Comparison of ENCODE assay signal across 12 cellular contexts in genomic region chr15:64574220-64574994, GRCh38.
DNase-seq lines count a peak whose midpoint lies in the region; ATAC-seq and TF ChIP-seq lines count a peak whose summit lies in the region.
"Had no signal": no experiment of that assay in that cellular context is flagged by ENCODE, and none has a peak within 500 bp of the region (broad histone marks: within the 10 kb centered on the region; RNA-seq: fewer than 3 reads in every experiment).

No MANE protein-coding gene starts in this region.

- H3K9me3 ChIP-seq in breast epithelium (no peaks in the 10 kb centered on the region), transverse colon (no peaks in the 10 kb centered on the region)

- H3K4me1 Mint-ChIP-seq in MCF 10A (ENCODE audit: insufficient read depth, unreplicated experiment) (peaks cover 25% of the 10 kb centered on the region), type B pancreatic cell (ENCODE audit: unreplicated experiment) (peaks cover 31% of the 10 kb centered on the region)
- peaks cover 36% of the 10 kb centered on the region for H3K4me1 Mint-ChIP-seq in activated T-helper 17 cell treated with anti-CD3 and anti-CD28 coated beads, Interleukin-2, amount 50 U/mL, for 72 hours

- CTCF ChIA-PET in MCF 10A (lab: Yijun Ruan, JAX) = interaction anchor here (0.7 to 1.1 kb wide), 2 partner anchors 40 to 107 kb away, joined by 3 to 4 read pairs; no protein-coding TSS in a partner anchor

- no peak overlapping the region for H3K27ac Mint-ChIP-seq in MCF 10A (ENCODE audit: low read depth, unreplicated experiment)
- peak overlapping the region; percentile 6 for H3K27ac Mint-ChIP-seq in activated T-helper 17 cell treated with anti-CD3 and anti-CD28 coated beads, Interleukin-2, amount 50 U/mL, for 72 hours
- H3K27ac Mint-ChIP-seq in type B pancreatic cell = peak overlapping the region; percentile 92

- no peak for TF ChIP-seq EP300 in transverse colon (IDR thresholded peaks at IDR 0.05; ENCODE audit: low read depth)

- TF ChIP-seq POLR2A in breast epithelium (IDR thresholded peaks at IDR 0.05) (no peak), transverse colon (IDR thresholded peaks at IDR 0.05) (no peak)

- H3K4me3 ChIP-seq in breast epithelium = no peak overlapping the region
- H3K4me3 ChIP-seq in transverse colon = no peak overlapping the region

- H3K36me3 Mint-ChIP-seq in MCF 10A (ENCODE audit: insufficient read depth, unreplicated experiment) (peaks cover 8% of the 10 kb centered on the region), type B pancreatic cell (peaks cover 4% of the 10 kb centered on the region)
- H3K36me3 Mint-ChIP-seq in activated T-helper 17 cell treated with anti-CD3 and anti-CD28 coated beads, Interleukin-2, amount 50 U/mL, for 72 hours (ENCODE audit: low read depth) = no peaks in the 10 kb centered on the region

- H3K9me3 Mint-ChIP-seq in MCF 10A (ENCODE audit: unreplicated experiment) = no peaks in the 10 kb centered on the region
- no peaks in the 10 kb centered on the region for H3K9me3 Mint-ChIP-seq in activated T-helper 17 cell treated with anti-CD3 and anti-CD28 coated beads, Interleukin-2, amount 50 U/mL, for 72 hours
- H3K9me3 Mint-ChIP-seq in type B pancreatic cell = no peaks in the 10 kb centered on the region

- H3K27me3 ChIP-seq in breast epithelium = no peaks in the 10 kb centered on the region
- H3K27me3 ChIP-seq in transverse colon = no peaks in the 10 kb centered on the region

- H3K27me3 Mint-ChIP-seq in MCF 10A (ENCODE audit: insufficient read depth, unreplicated experiment) (no peaks in the 10 kb centered on the region), type B pancreatic cell (no peaks in the 10 kb centered on the region)
- H3K27me3 Mint-ChIP-seq in activated T-helper 17 cell treated with anti-CD3 and anti-CD28 coated beads, Interleukin-2, amount 50 U/mL, for 72 hours = no peaks in the 10 kb centered on the region

- POLR2A ChIA-PET in MCF 10A (lab: Yijun Ruan, JAX) = interaction anchor here (0.6 to 1.0 kb wide), 2 partner anchors 44 to 87 kb away, joined by 3 to 5 read pairs; no protein-coding TSS in a partner anchor

- H3K36me3 ChIP-seq in breast epithelium (no peaks in the 10 kb centered on the region), transverse colon (no peaks in the 10 kb centered on the region)

- H3K4me3 Mint-ChIP-seq in MCF 10A (ENCODE audit: unreplicated experiment) (no peak overlapping the region), type B pancreatic cell (peak overlapping the region; percentile 15)
- H3K4me3 Mint-ChIP-seq in activated T-helper 17 cell treated with anti-CD3 and anti-CD28 coated beads, Interleukin-2, amount 50 U/mL, for 72 hours = no peak overlapping the region

- 48% methylated on average over 1 of the region's 1 CpG; no CpG with 5 or more reads in 1 of the 2 donors for WGBS in transverse colon (ENCODE audit: low coverage in 1 of 2), 2 donors

- no peak overlapping the region for H3K27ac ChIP-seq in breast epithelium
- H3K27ac ChIP-seq in transverse colon = no peak overlapping the region

- intact Hi-C loops in MCF 10A (cut with micrococcal nuclease) (no loop called here), breast epithelium (cut with DNase I; ENCODE audit: low total_unique reads) (no loop called here), transverse colon (cut with DNase I; ENCODE audit: low total_unique reads) (no loop called here)

- TF ChIP-seq CTCF in MCF 10A (IDR thresholded peaks at IDR 0.05; ENCODE audit: unreplicated experiment) (no peak), breast epithelium (IDR thresholded peaks at IDR 0.05) (no peak), type B pancreatic cell (conservative IDR thresholded peaks at IDR 0.05) (no peak), transverse colon (IDR thresholded peaks at IDR 0.05) (no peak)

- no TSS peak for BruUV-seq in MCF 10A (replicated peaks; lab: Mats Ljungman, UMichigan)

- H3K4me1 ChIP-seq in breast epithelium = peaks cover 0 to 1% of the 10 kb centered on the region in 2 donors
- peaks cover 5 to 42% (median 19%) of the 10 kb centered on the region in 4 donors for H3K4me1 ChIP-seq in transverse colon

- ATAC-seq in activated T-helper 17 cell treated with anti-CD3 and anti-CD28 coated beads, Interleukin-2, amount 50 U/mL, for 72 hours (replicated peaks) = peak; percentile 31
- ATAC-seq in HG02938 (IDR thresholded peaks at IDR 0.05; ENCODE audit: unreplicated experiment) = no peak
- ATAC-seq in GM21717 (IDR thresholded peaks at IDR 0.05; ENCODE audit: unreplicated experiment) = no peak
- ATAC-seq: left colon had no signal

- DNase-seq in MCF 10A (ENCODE audit: unreplicated experiment) (peak; percentile 47), breast epithelium (ENCODE audit: low spot score in 2 of 2) (no peak), germinal center (ENCODE audit: low spot score) (peak; percentile 15), type B pancreatic cell (ENCODE audit: extremely low spot score, unreplicated experiment) (no peak), transverse colon (no peak)
- DNase-seq: cerebellar nuclear complex; left colon; NCI-H2081 treated with DMSO at 0.1 percent for 48 hours; stimulated activated CD4-positive, alpha-beta T cell treated with anti-CD3 and anti-CD28 coated beads, Interleukin-12 subunit alpha, Interleukin-12 subunit beta, amount 100 ng/mL, for 4 hours had no signal

- in situ Hi-C loops in transverse colon (cut with MboI; ENCODE audit: low pct_ligation_motif_present in 1 of 4, low pct_unique_long_range_greater_than_20kb in 1 of 4, low sequenced_read_pairs in 3 of 4) = no loop called here

Comparison
In these comparisons a context has a peak if more than half of its experiments do, and no peak if none do; other contexts are left out.
1. DNase-seq: peak in MCF 10A (single experiment) and germinal center (single experiment); none in breast epithelium (0 of 2), type B pancreatic cell (single experiment) and transverse colon (single experiment).